In the genomic region with DNA sequence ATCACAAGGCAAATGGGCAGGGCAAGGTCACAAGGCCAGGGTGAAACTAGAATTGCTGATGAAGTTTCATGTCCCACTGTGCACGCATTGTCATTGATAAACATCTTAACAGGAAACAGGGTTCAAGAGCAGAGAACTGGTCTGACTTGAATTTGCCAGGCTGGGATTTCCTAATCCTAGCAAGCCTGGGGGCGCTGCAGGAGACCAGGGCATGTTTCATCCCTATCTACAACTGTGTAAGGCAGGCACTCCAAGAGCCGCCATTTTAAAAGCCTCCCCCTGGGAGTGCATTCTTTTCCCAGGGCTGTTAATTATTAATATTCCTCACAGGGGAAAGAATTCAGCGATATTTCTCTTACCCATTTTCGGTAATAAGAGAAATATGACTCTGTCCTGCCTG, we compare ENCODE assay signal across 14 cellular contexts. TPM values are rescaled to one million over a fixed set of nuclear protein-coding genes. Genes with fewer than 3 reads are reported as not detected.
DNase-seq lines count a peak whose midpoint lies in the region; ATAC-seq, FAIRE-seq and TF ChIP-seq lines count a peak whose summit lies in the region.
"Not testable (repeated sequence)": the region's sequence is repeated elsewhere in the genome, so short reads cannot be mapped to it uniquely, and the experiment has no call there.
"Had no signal": no experiment of that assay in that cellular context is flagged by ENCODE, and none has a peak within 500 bp of the region (broad histone marks: within the 10 kb centered on the region; RNA-seq: fewer than 3 reads in every experiment).

No MANE protein-coding gene starts in this region.

- FAIRE-seq in A549 (lab: Jason Lieb, UNC) = not testable (repeated sequence)

- DNase-seq in A549 (ENCODE audit: low read depth in 1 of 2, low spot score in 1 of 2) = peak in 1 of 2 experiments; percentile 7
- peak; percentile 26 for DNase-seq in DMS53 (lab: John Stamatoyannopoulos, UW)
- DNase-seq in MCF 10A (ENCODE audit: unreplicated experiment); epithelial cell of prostate (ENCODE audit: low read depth, low spot score): not testable (repeated sequence)

- not testable (repeated sequence) for ATAC-seq in A549

- H3K36me3 Mint-ChIP-seq in MCF 10A (ENCODE audit: insufficient read depth, unreplicated experiment); nephron (ENCODE audit: low read depth): not testable (repeated sequence)

- POLR2A ChIA-PET in A549 (lab: Yijun Ruan, JAX); MCF 10A (lab: Yijun Ruan, JAX): not testable (repeated sequence)

- BruUV-seq in MCF 10A (replicated peaks; lab: Mats Ljungman, UMichigan) = not testable (repeated sequence)

- H3K9me3 Mint-ChIP-seq in MCF 10A (ENCODE audit: unreplicated experiment) (peaks cover 21% of the 10 kb centered on the region), nephron (peaks cover 24% of the 10 kb centered on the region)

- not testable (repeated sequence) for H3K27me3 Mint-ChIP-seq in MCF 10A (ENCODE audit: insufficient read depth, unreplicated experiment); nephron (ENCODE audit: low read depth)

- TF ChIP-seq EP300 in A549 (IDR thresholded peaks at IDR 0.05) = not testable (repeated sequence)

- H3K27ac Mint-ChIP-seq in MCF 10A (ENCODE audit: low read depth, unreplicated experiment) = peak overlapping the region; percentile 82
- peak overlapping the region; percentile 79 to 88 (median 81) for H3K27ac Mint-ChIP-seq in nephron

- TF ChIP-seq POLR2A in A549 (IDR thresholded peaks at IDR 0.05; ENCODE audit: low read length) = not testable (repeated sequence)

- 0 out of 3 replicates have a peak overlapping the region, but pooled peaks have one; percentile 14 for H3K4me2 ChIP-seq in A549

- not testable (repeated sequence) for H3K9me3 ChIP-seq in A549

- H3K4me1 ChIP-seq in A549 = peaks cover 22% of the 10 kb centered on the region; the same call in 2 of the 3 replicates

- not testable (repeated sequence) for TF ChIP-seq RAD21 in A549 (conservative IDR thresholded peaks at IDR 0.05 in 1 of 2, IDR thresholded peaks at IDR 0.05 in 1 of 2)

- not testable (repeated sequence) for TF ChIP-seq CTCF in A549 (IDR thresholded peaks at IDR 0.05); MCF 10A (IDR thresholded peaks at IDR 0.05; ENCODE audit: unreplicated experiment); nephron (IDR thresholded peaks at IDR 0.05; ENCODE audit: unreplicated experiment in 3 of 3)

- 40% methylated on average over 5 of the region's 5 CpGs for WGBS in A549 (ENCODE audit: missing lambda C conversion rate)

- intact Hi-C loops in MCF 10A (cut with micrococcal nuclease) = not testable (repeated sequence)

- H3K4me3 Mint-ChIP-seq in MCF 10A (ENCODE audit: unreplicated experiment); nephron: not testable (repeated sequence)

- H3K4me3 ChIP-seq in A549 = not testable (repeated sequence)

- CTCF ChIA-PET in A549 (lab: Yijun Ruan, JAX); MCF 10A (lab: Yijun Ruan, JAX): not testable (repeated sequence)

- not testable (repeated sequence) for H3K27ac ChIP-seq in A549
- H3K27ac ChIP-seq in epithelial cell of prostate = peak overlapping the region; percentile 64

- H3K4me1 Mint-ChIP-seq in MCF 10A (ENCODE audit: insufficient read depth, unreplicated experiment) = peaks cover 12% of the 10 kb centered on the region
- peaks cover 23% of the 10 kb centered on the region for H3K4me1 Mint-ChIP-seq in nephron

RNA-seq across cellular contexts. Expression of a gene that starts 15.9 kb away (rescaled TPM):
- polyA plus RNA-seq in A549 (2011; rRNA removed) (not detected in 2 replicates), A549 (2017; fragmentation: RNase III; extraction: RNeasy Plus Mini Kit Qiagen cat#74134 plus additional on column Dnase treatment) (not detected in 3 replicates)
- polyA plus RNA-seq in A549 (2012; cell fraction: cytosol; rRNA removed) = not detected in 2 replicates
- polyA plus RNA-seq in A549 (2012; cell fraction: nucleus; rRNA removed) = not detected in 2 replicates
- not detected in 2 replicates for polyA minus RNA-seq in A549 (2011; rRNA and poly(A)+ RNA removed)
- not detected in 2 replicates for total RNA-seq in MCF 10A (2022)
- total RNA-seq: A172; A673; CD4-positive, alpha-beta memory T cell; CD4-positive, CD25-positive, alpha-beta regulatory T cell; CD8-positive, alpha-beta memory T cell; G401; GM12878 had no signal
- polyA plus RNA-seq: AG04450; CD14-positive monocyte; CD4-positive, alpha-beta memory T cell; CD4-positive, CD25-positive, alpha-beta regulatory T cell; CD8-positive, alpha-beta memory T cell had no signal
